37 cellular contexts compared by ENCODE assay signal in the genomic region with DNA sequence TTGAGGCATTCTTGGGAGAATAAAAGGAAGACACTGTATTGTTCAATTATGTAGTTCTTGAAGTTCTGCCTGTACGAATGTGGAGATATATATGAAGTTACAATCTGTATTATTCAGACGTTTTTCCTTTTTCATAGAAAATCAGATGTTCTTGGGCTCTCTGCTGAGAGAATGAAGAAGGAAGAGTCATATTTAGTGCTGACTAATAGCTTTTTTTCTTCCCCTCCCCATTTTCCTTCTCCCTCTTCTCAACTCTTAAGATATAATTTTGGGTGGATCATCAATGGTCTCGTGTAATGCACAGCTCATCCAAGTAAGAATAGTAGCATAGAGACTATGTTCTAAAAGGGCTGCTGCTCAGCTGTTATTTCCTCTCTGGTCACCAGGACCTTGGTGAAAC. TPM values are rescaled to one million over a fixed set of nuclear protein-coding genes. Genes with fewer than 3 reads are reported as not detected.
"Had no signal": no experiment of that assay in that cellular context is flagged by ENCODE, and none has a peak within 500 bp of the region (broad histone marks: within the 10 kb centered on the region; RNA-seq: fewer than 3 reads in every experiment).

No MANE protein-coding gene starts in this region.

- H3K4me3 Mint-ChIP-seq: activated B cell treated with CpG ODN at 0.5 μM for 24 hours; activated CD4-positive, alpha-beta memory T cell treated with anti-CD3 and anti-CD28 coated beads for 36 hours; activated CD4-positive, alpha-beta T cell treated with anti-CD3 and anti-CD28 coated beads, Interleukin-2, amount 10 ng/mL, durations not matched to agents 24 days and 14 days; activated CD8-positive, alpha-beta T cell treated with anti-CD3 and anti-CD28 coated beads for 36 hours; activated naive CD4-positive, alpha-beta T cell treated with anti-CD3 and anti-CD28 coated beads for 36 hours; activated naive CD8-positive, alpha-beta T cell treated with anti-CD3 and anti-CD28 coated beads for 36 hours; activated T-cell treated with anti-CD3 and anti-CD28 coated beads, Interleukin-2, amount 50 U/mL, for 4 hours; activated T-cell treated with anti-CD3 and anti-CD28 coated beads, Interleukin-2, amount 50 U/mL, for 72 hours; activated T-helper 1 cell treated with anti-CD3 and anti-CD28 coated beads, Interleukin-12 subunit alpha, Interleukin-12 subunit beta, Interleukin-2, Interleukin-4 antibody, amounts not matched to agents 30 ng/mL and 10 ng/mL and 1 ng/mL, durations not matched to agents 14 hours and 24 hours and 36 hours; activated T-helper 17 cell treated with anti-CD3 and anti-CD28 coated beads, Interleukin-2, amount 50 U/mL, for 72 hours; T-helper 2 cell treated with Interferon-gamma antibody and Interleukin-4, amounts not matched to agents 5 μg/mL and 100 μg/mL, for 36 hours had no signal

- H3K27me3 Mint-ChIP-seq: activated B cell treated with CpG ODN at 0.5 μM for 24 hours; activated CD4-positive, alpha-beta memory T cell treated with anti-CD3 and anti-CD28 coated beads for 36 hours; activated CD4-positive, alpha-beta T cell treated with anti-CD3 and anti-CD28 coated beads, Interleukin-2, amount 10 ng/mL, durations not matched to agents 24 days and 14 days; activated CD8-positive, alpha-beta T cell treated with anti-CD3 and anti-CD28 coated beads for 36 hours; activated naive CD8-positive, alpha-beta T cell treated with anti-CD3 and anti-CD28 coated beads for 36 hours; activated T-helper 17 cell treated with anti-CD3 and anti-CD28 coated beads, Interleukin-2, amount 50 U/mL, for 72 hours had no signal

- H3K9me3 ChIP-seq: adrenal gland, body of pancreas, breast epithelium had no signal

- H3K9me3 Mint-ChIP-seq: activated CD4-positive, alpha-beta memory T cell treated with anti-CD3 and anti-CD28 coated beads for 36 hours had no signal

- H3K36me3 ChIP-seq: adrenal gland, brain microvascular endothelial cell, breast epithelium had no signal

- H3K4me1 ChIP-seq: adrenal gland, body of pancreas, breast epithelium had no signal

- ATAC-seq: activated CD8-positive, alpha-beta T cell treated with anti-CD3 and anti-CD28 coated beads for 36 hours; activated naive CD4-positive, alpha-beta T cell treated with anti-CD3 and anti-CD28 coated beads, Interleukin-2, amount 50 U/mL, for 72 hours; activated T-cell treated with anti-CD3 and anti-CD28 coated beads, Interleukin-2, amount 50 U/mL, for 4 hours; activated T-cell treated with anti-CD3 and anti-CD28 coated beads, Interleukin-2, amount 50 U/mL, for 72 hours; activated T-helper 17 cell treated with anti-CD3 and anti-CD28 coated beads, Interleukin-2, amount 50 U/mL, for 72 hours; body of pancreas had no signal

- DNase-seq: activated B cell treated with CpG ODN at 0.5 μM for 24 hours; activated CD4-positive, alpha-beta memory T cell treated with anti-CD3 and anti-CD28 coated beads for 36 hours; activated CD4-positive, alpha-beta T cell treated with anti-CD3 and anti-CD28 coated beads for 4 hours; activated CD4-positive, alpha-beta T cell treated with anti-CD3 and anti-CD28 coated beads, Interleukin-2, amount 10 ng/mL, durations not matched to agents 24 days and 14 days; activated CD4-positive, alpha-beta T cell treated with anti-CD3 and anti-CD28 coated beads, Interleukin-2, amount 50 U/mL, for 1 hour; activated CD4-positive, alpha-beta T cell treated with anti-CD3 and anti-CD28 coated beads, Interleukin-2, amount 50 U/mL, for 4 hours; activated CD4-positive, CD25-positive, alpha-beta regulatory T cell treated with anti-CD3 and anti-CD28 coated beads, Interleukin-2, amount 50 U/mL, for 72 hours; activated CD8-positive, alpha-beta memory T cell treated with anti-CD3 and anti-CD28 coated beads, Interleukin-2, amount 50 U/mL, for 4 hours; activated CD8-positive, alpha-beta T cell treated with anti-CD3 and anti-CD28 coated beads for 36 hours; activated effector memory CD4-positive, alpha-beta T cell treated with anti-CD3 and anti-CD28 coated beads, Interleukin-2, amount 50 U/mL, for 16 hours; activated gamma-delta T cell treated with Interleukin-2 at 50 U/mL for 16 hours; activated naive CD4-positive, alpha-beta T cell; activated naive CD4-positive, alpha-beta T cell treated with anti-CD3 and anti-CD28 coated beads for 36 hours; activated naive CD4-positive, alpha-beta T cell treated with anti-CD3 and anti-CD28 coated beads, Interleukin-2, amount 50 U/mL, for 16 hours; activated naive CD8-positive, alpha-beta T cell treated with anti-CD3 and anti-CD28 coated beads for 36 hours; activated T-cell treated with anti-CD3 and anti-CD28 coated beads for 4 hours; activated T-cell treated with anti-CD3 and anti-CD28 coated beads, Interleukin-2, amount 50 U/mL, for 1 hour; activated T-cell treated with anti-CD3 and anti-CD28 coated beads, Interleukin-2, amount 50 U/mL, for 4 hours; activated T-cell treated with anti-CD3 and anti-CD28 coated beads, Interleukin-2, amount 50 U/mL, for 72 hours; adrenal gland; amniotic stem cell; aorta; body of pancreas; brain microvascular endothelial cell; central memory CD4-positive, alpha-beta T cell; T-helper 2 cell; T-helper 9 cell had no signal

- H3K27ac Mint-ChIP-seq: activated B cell treated with CpG ODN at 0.5 μM for 24 hours; activated CD4-positive, alpha-beta memory T cell treated with anti-CD3 and anti-CD28 coated beads for 36 hours; activated CD4-positive, alpha-beta T cell treated with anti-CD3 and anti-CD28 coated beads, Interleukin-2, amount 10 ng/mL, durations not matched to agents 24 days and 14 days; activated CD8-positive, alpha-beta T cell treated with anti-CD3 and anti-CD28 coated beads for 36 hours; activated naive CD4-positive, alpha-beta T cell treated with anti-CD3 and anti-CD28 coated beads for 36 hours; activated naive CD4-positive, alpha-beta T cell treated with anti-CD3 and anti-CD28 coated beads, Interleukin-2, amount 50 U/mL, for 72 hours; activated naive CD8-positive, alpha-beta T cell treated with anti-CD3 and anti-CD28 coated beads for 36 hours; activated T-cell treated with anti-CD3 and anti-CD28 coated beads, Interleukin-2, amount 50 U/mL, for 72 hours; activated T-helper 1 cell treated with anti-CD3 and anti-CD28 coated beads, Interleukin-12 subunit alpha, Interleukin-12 subunit beta, Interleukin-2, Interleukin-4 antibody, amounts not matched to agents 30 ng/mL and 10 ng/mL and 1 ng/mL, durations not matched to agents 14 hours and 24 hours and 36 hours; activated T-helper 17 cell treated with anti-CD3 and anti-CD28 coated beads, Interleukin-2, amount 50 U/mL, for 72 hours; T-helper 2 cell treated with Interferon-gamma antibody and Interleukin-4, amounts not matched to agents 5 μg/mL and 100 μg/mL, for 36 hours had no signal

- FAIRE-seq: astrocyte, colon, TTC549 had no signal

- H3K4me3 ChIP-seq: adrenal gland, body of pancreas, breast epithelium had no signal

- H3K4me1 Mint-ChIP-seq: activated B cell treated with CpG ODN at 0.5 μM for 24 hours; activated CD4-positive, alpha-beta T cell treated with anti-CD3 and anti-CD28 coated beads, Interleukin-2, amount 10 ng/mL, durations not matched to agents 24 days and 14 days; activated naive CD8-positive, alpha-beta T cell treated with anti-CD3 and anti-CD28 coated beads for 36 hours; activated T-helper 17 cell treated with anti-CD3 and anti-CD28 coated beads, Interleukin-2, amount 50 U/mL, for 72 hours had no signal

- H3K27ac ChIP-seq: adrenal gland, body of pancreas, brain microvascular endothelial cell, breast epithelium, VCaP had no signal

- H3K36me3 Mint-ChIP-seq: activated CD4-positive, alpha-beta memory T cell treated with anti-CD3 and anti-CD28 coated beads for 36 hours; activated naive CD4-positive, alpha-beta T cell treated with anti-CD3 and anti-CD28 coated beads, Interleukin-2, amount 50 U/mL, for 72 hours; activated naive CD8-positive, alpha-beta T cell treated with anti-CD3 and anti-CD28 coated beads for 36 hours had no signal

- H3K27me3 ChIP-seq: adrenal gland, body of pancreas, brain microvascular endothelial cell, breast epithelium had no signal

RNA-seq across cellular contexts. Expression of a gene that starts 23.0 kb away (rescaled TPM):
- total RNA-seq: activated B cell treated with CpG ODN at 0.5 μM for 24 hours; activated CD4-positive, alpha-beta memory T cell treated with anti-CD3 and anti-CD28 coated beads for 36 hours; activated CD4-positive, alpha-beta T cell treated with anti-CD3 and anti-CD28 coated beads, Interleukin-2, amount 10 ng/mL, durations not matched to agents 24 days and 14 days; activated CD8-positive, alpha-beta memory T cell treated with anti-CD3 and anti-CD28 coated beads for 36 hours; activated CD8-positive, alpha-beta T cell treated with anti-CD3 and anti-CD28 coated beads for 36 hours; activated naive CD4-positive, alpha-beta T cell treated with anti-CD3 and anti-CD28 coated beads for 36 hours; activated naive CD4-positive, alpha-beta T cell treated with anti-CD3 and anti-CD28 coated beads, Interleukin-2, amount 50 U/mL, for 72 hours; activated naive CD8-positive, alpha-beta T cell treated with anti-CD3 and anti-CD28 coated beads for 36 hours; activated T-cell treated with anti-CD3 and anti-CD28 coated beads, Interleukin-2, amount 50 U/mL, for 4 hours; activated T-cell treated with anti-CD3 and anti-CD28 coated beads, Interleukin-2, amount 50 U/mL, for 72 hours; activated T-helper 1 cell treated with anti-CD3 and anti-CD28 coated beads, Interleukin-12 subunit alpha, Interleukin-12 subunit beta, Interleukin-2, Interleukin-4 antibody, amounts not matched to agents 30 ng/mL and 10 ng/mL and 1 ng/mL, durations not matched to agents 14 hours and 24 hours and 36 hours; activated T-helper 17 cell treated with anti-CD3 and anti-CD28 coated beads, Interleukin-2, amount 50 U/mL, for 72 hours had no signal
